ENCODE assay signal across 28 cellular contexts in the genomic region with DNA sequence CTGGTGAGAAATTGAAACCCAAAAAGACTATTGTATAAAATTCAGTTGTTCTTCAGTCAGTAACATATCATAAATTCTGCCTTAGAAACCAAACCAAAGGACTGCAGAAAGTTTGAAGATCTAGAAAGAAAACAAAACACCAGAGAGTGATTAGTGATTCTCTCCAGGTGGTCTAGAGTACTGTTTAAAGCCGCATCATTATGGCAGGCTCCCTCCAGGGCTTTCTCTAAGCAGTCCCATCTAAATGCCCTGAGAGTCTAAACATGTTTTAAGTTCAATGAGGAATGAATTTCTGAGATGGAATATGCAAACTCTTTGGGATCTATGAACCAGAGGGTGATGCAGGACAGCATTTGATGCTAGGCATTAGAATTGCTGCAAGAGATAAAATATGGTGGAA.
"Had no signal": no experiment of that assay in that cellular context is flagged by ENCODE, and none has a peak within 500 bp of the region (broad histone marks: within the 10 kb centered on the region; RNA-seq: fewer than 3 reads in every experiment).

No MANE protein-coding gene starts in this region.

- DNase-seq: nephron progenitor cell; occipital lobe; ovary; posterior cingulate gyrus; psoas muscle; right cardiac atrium; right lobe of liver; sigmoid colon; small intestine; stimulated activated CD4-positive, alpha-beta T cell treated with anti-CD3 and anti-CD28 coated beads, Interleukin-15, amount 100 ng/mL, for 24 hours; stimulated activated CD4-positive, alpha-beta T cell treated with anti-CD3 and anti-CD28 coated beads, Interleukin-2, amount 100 ng/mL, for 24 hours; stimulated activated CD4-positive, alpha-beta T cell treated with anti-CD3 and anti-CD28 coated beads, Interleukin-2, amount 100 ng/mL, for 48 hours; stimulated activated CD4-positive, alpha-beta T cell treated with anti-CD3 and anti-CD28 coated beads, Interleukin-4, amount 100 ng/mL, for 24 hours; stimulated activated naive B cell treated with anti-CD40 and anti-IgM and Interleukin-4, amounts not matched to agents 10 μg/mL and 1 μg/mL and 100 μg/mL, for 72 hours; stimulated activated naive CD4-positive, alpha-beta T cell treated with Interleukin-2 at 50 U/mL for 16 hours; stomach; thyroid gland; trophoblast cell; upper lobe of left lung had no signal

- H3K9me3 ChIP-seq: ovary, psoas muscle, right lobe of liver, sigmoid colon, stomach, thoracic aorta, thyroid gland, upper lobe of left lung, vagina had no signal

- H3K27me3 ChIP-seq: ovary, right lobe of liver, sigmoid colon, stomach, thyroid gland, tibial nerve, upper lobe of left lung, vagina had no signal

- ATAC-seq: natural killer cell treated with Interleukin-12 subunit alpha and Interleukin-12 subunit beta and Interleukin-15 and Interleukin-18, amount 100 ng/mL, for 72 hours; psoas muscle; right cardiac atrium; right lobe of liver; stimulated activated effector memory CD8-positive, alpha-beta T cell treated with anti-CD3 and anti-CD28 coated beads, Interleukin-12 subunit alpha, Interleukin-12 subunit beta, amount 100 ng/mL, for 72 hours; stimulated activated naive B cell treated with anti-CD40 and anti-IgM and Interleukin-4, amounts not matched to agents 10 μg/mL and 1 μg/mL and 100 μg/mL, for 72 hours had no signal

- H3K27ac ChIP-seq: ovary, parathyroid adenoma, psoas muscle, right lobe of liver, sigmoid colon, stomach, thoracic aorta, thyroid gland, tibial nerve, upper lobe of left lung, vagina had no signal

- H2AFZ ChIP-seq: parathyroid adenoma had no signal

- H3K9me3 Mint-ChIP-seq: natural killer cell treated with Interleukin-12 subunit alpha and Interleukin-12 subunit beta and Interleukin-15 and Interleukin-18, amount 100 ng/mL, for 72 hours; nephron progenitor cell; stimulated activated naive CD8-positive, alpha-beta T cell treated with anti-CD3 and anti-CD28 coated beads, Interleukin-15, Interleukin-2, amounts not matched to agents 100 ng/mL and 50 ng/mL, for 24 hours had no signal

- H3K4me1 Mint-ChIP-seq: stimulated activated effector memory CD8-positive, alpha-beta T cell treated with anti-CD3 and anti-CD28 coated beads, Interleukin-12 subunit alpha, Interleukin-12 subunit beta, amount 100 ng/mL, for 72 hours; stimulated activated naive B cell treated with anti-CD40 and anti-IgM and Interleukin-4, amounts not matched to agents 10 μg/mL and 1 μg/mL and 100 μg/mL, for 72 hours had no signal

- H3K79me2 ChIP-seq: parathyroid adenoma had no signal

- H3K4me1 ChIP-seq: parathyroid adenoma, psoas muscle, right lobe of liver, sigmoid colon, stomach had no signal

- H3K4me3 ChIP-seq: ovary, psoas muscle, right lobe of liver, sigmoid colon, stomach, thoracic aorta, thyroid gland, tibial nerve, upper lobe of left lung, vagina had no signal

- H3K4me3 Mint-ChIP-seq: natural killer cell treated with Interleukin-12 subunit alpha and Interleukin-12 subunit beta and Interleukin-15 and Interleukin-18, amount 100 ng/mL, for 72 hours; nephron progenitor cell; neural crest cell; stimulated activated effector memory CD8-positive, alpha-beta T cell treated with anti-CD3 and anti-CD28 coated beads, Interleukin-12 subunit alpha, Interleukin-12 subunit beta, amount 100 ng/mL, for 72 hours; stimulated activated naive B cell treated with anti-CD40 and anti-IgM and Interleukin-4, amounts not matched to agents 10 μg/mL and 1 μg/mL and 100 μg/mL, for 72 hours; stimulated activated naive CD8-positive, alpha-beta T cell treated with anti-CD3 and anti-CD28 coated beads, Interleukin-15, Interleukin-2, amounts not matched to agents 100 ng/mL and 50 ng/mL, for 24 hours had no signal

- H3K27me3 Mint-ChIP-seq: progenitor cell of endocrine pancreas had no signal

- H3K27ac Mint-ChIP-seq: natural killer cell treated with Interleukin-12 subunit alpha and Interleukin-12 subunit beta and Interleukin-15 and Interleukin-18, amount 100 ng/mL, for 72 hours; nephron progenitor cell; progenitor cell of endocrine pancreas; stimulated activated effector memory CD8-positive, alpha-beta T cell treated with anti-CD3 and anti-CD28 coated beads, Interleukin-12 subunit alpha, Interleukin-12 subunit beta, amount 100 ng/mL, for 72 hours; stimulated activated naive B cell treated with anti-CD40 and anti-IgM and Interleukin-4, amounts not matched to agents 10 μg/mL and 1 μg/mL and 100 μg/mL, for 72 hours; stimulated activated naive CD8-positive, alpha-beta T cell treated with anti-CD3 and anti-CD28 coated beads, Interleukin-15, Interleukin-2, amounts not matched to agents 100 ng/mL and 50 ng/mL, for 24 hours had no signal

- H3K36me3 Mint-ChIP-seq: natural killer cell treated with Interleukin-12 subunit alpha and Interleukin-12 subunit beta and Interleukin-15 and Interleukin-18, amount 100 ng/mL, for 72 hours; stimulated activated effector memory CD8-positive, alpha-beta T cell treated with anti-CD3 and anti-CD28 coated beads, Interleukin-12 subunit alpha, Interleukin-12 subunit beta, amount 100 ng/mL, for 72 hours; stimulated activated naive B cell treated with anti-CD40 and anti-IgM and Interleukin-4, amounts not matched to agents 10 μg/mL and 1 μg/mL and 100 μg/mL, for 72 hours had no signal

- H3K36me3 ChIP-seq: ovary, right lobe of liver, sigmoid colon, stomach, thoracic aorta, thyroid gland, tibial nerve, upper lobe of left lung, vagina had no signal

- H3K9ac ChIP-seq: parathyroid adenoma had no signal
